Comparison of ENCODE assay signal across 8 cellular contexts in genomic region chr1:159780583-159781582, GRCh38. TPM values are rescaled to one million over a fixed set of nuclear protein-coding genes. Genes with fewer than 3 reads are reported as not detected.
DNase-seq lines count a peak whose midpoint lies in the region; ATAC-seq and TF ChIP-seq lines count a peak whose summit lies in the region.

DUSP23 (plus strand) TSS chr1:159780962; CDS start chr1:159781101, 139 bp downstream.

- peak in 1 of 2 donors; percentile 41 for TF ChIP-seq POLR2A in vagina (IDR thresholded peaks at IDR 0.05)

- H3K27me3 ChIP-seq in ascending aorta = no peaks in the 10 kb centered on the region
- no peaks in the 10 kb centered on the region for H3K27me3 ChIP-seq in right atrium auricular region
- H3K27me3 ChIP-seq in vagina = no peaks in the 10 kb centered on the region

- TF ChIP-seq CTCF in GM13976 (IDR thresholded peaks at IDR 0.05; ENCODE audit: borderline replicate concordance, control extremely low read depth, extremely low read depth, insufficient read depth, missing control alignments) (peak; percentile 90), ascending aorta (IDR thresholded peaks at IDR 0.05) (peak; percentile 92 to 95 (median 93)), right atrium auricular region (IDR thresholded peaks at IDR 0.05) (peak; percentile 87 to 94), vagina (IDR thresholded peaks at IDR 0.05) (peak; percentile 87 to 94 (median 94))

- H3K27ac Mint-ChIP-seq in T-helper 2 cell treated with Interferon-gamma antibody and Interleukin-4, amounts not matched to agents 5 μg/mL and 100 μg/mL, for 36 hours = peak within 1 kb of the TSS; percentile 33

- H3K4me1 Mint-ChIP-seq in T-helper 2 cell treated with Interferon-gamma antibody and Interleukin-4, amounts not matched to agents 5 μg/mL and 100 μg/mL, for 36 hours (ENCODE audit: low read depth) = peaks cover 14% of the 10 kb centered on the region

- H3K27ac ChIP-seq in ascending aorta (peak within 1 kb of the TSS; percentile 73 to 79), right atrium auricular region (peak within 1 kb of the TSS; percentile 75 to 86), vagina (peak within 1 kb of the TSS; percentile 66)

- no peaks in the 10 kb centered on the region for H3K9me3 Mint-ChIP-seq in T-helper 2 cell treated with Interferon-gamma antibody and Interleukin-4, amounts not matched to agents 5 μg/mL and 100 μg/mL, for 36 hours

- intact Hi-C loops in ascending aorta (cut with DNase I) (loop anchor here (1.0 to 10.0 kb wide), 8 partner anchors 74 to 504 kb away; partner anchors contain the start of genes CFAP45, IGSF9, PEX19 and TAGLN2), vagina (cut with DNase I) (no loop called here)

- H3K4me3 ChIP-seq in ascending aorta (peak within 1 kb of the TSS; percentile 73 to 94), right atrium auricular region (peak within 1 kb of the TSS; percentile 75 to 98), vagina (peak within 1 kb of the TSS; percentile 79 to 91)

- H3K4me3 Mint-ChIP-seq in T-helper 2 cell treated with Interferon-gamma antibody and Interleukin-4, amounts not matched to agents 5 μg/mL and 100 μg/mL, for 36 hours = peak within 1 kb of the TSS; percentile 80

- H3K27me3 Mint-ChIP-seq in T-helper 2 cell treated with Interferon-gamma antibody and Interleukin-4, amounts not matched to agents 5 μg/mL and 100 μg/mL, for 36 hours (ENCODE audit: low read depth) = peaks cover 9% of the 10 kb centered on the region

- in situ Hi-C loops in GM13976 (cut with MboI; ENCODE audit: low sequenced_read_pairs, unreplicated experiment) = loop anchor here (25.0 kb wide), 2 partner anchors 231 to 644 kb away; no protein-coding TSS in a partner anchor

- H3K36me3 Mint-ChIP-seq in T-helper 2 cell treated with Interferon-gamma antibody and Interleukin-4, amounts not matched to agents 5 μg/mL and 100 μg/mL, for 36 hours (ENCODE audit: low read depth) = no peaks in the 10 kb centered on the region

- DNase-seq in GM13976 (ENCODE audit: low spot score) (peak; percentile 98), NCI-H1694 (lab: John Stamatoyannopoulos, UW) (peak; percentile 97), ascending aorta (ENCODE audit: low spot score in 2 of 2) (peak; percentile 90 to 99), right atrium auricular region (ENCODE audit: low spot score) (peak; percentile 98), pulmonary artery endothelial cell (ENCODE audit: low read depth, low spot score) (peak; percentile 95), vagina (ENCODE audit: extremely low spot score in 2 of 2) (peak; percentile 98 to 99)
- DNase-seq in T-helper 2 cell treated with Interferon-gamma antibody and Interleukin-4, amounts not matched to agents 5 μg/mL and 100 μg/mL, for 36 hours (ENCODE audit: low spot score) = peak; percentile 95

- no peaks in the 10 kb centered on the region for H3K36me3 ChIP-seq in ascending aorta
- no peaks in the 10 kb centered on the region for H3K36me3 ChIP-seq in right atrium auricular region
- no peaks in the 10 kb centered on the region for H3K36me3 ChIP-seq in vagina

- H3K9me3 ChIP-seq in ascending aorta (no peaks in the 10 kb centered on the region), right atrium auricular region (no peaks in the 10 kb centered on the region), vagina (no peaks in the 10 kb centered on the region)

- peaks cover 3 to 14% of the 10 kb centered on the region in 2 donors for H3K4me1 ChIP-seq in ascending aorta
- peaks cover 0 to 21% of the 10 kb centered on the region in 2 donors for H3K4me1 ChIP-seq in right atrium auricular region
- peaks cover 9% of the 10 kb centered on the region for H3K4me1 ChIP-seq in vagina

- ATAC-seq in HG02852 (IDR thresholded peaks at IDR 0.05; ENCODE audit: unreplicated experiment) = peak; percentile 98

RNA-seq across cellular contexts. Expression of gene DUSP23, which starts in this region (rescaled TPM):
- total RNA-seq in ascending aorta (549 TPM), right atrium auricular region (10 to 100 TPM; 42.9 to 58.8 TPM), pulmonary artery endothelial cell (59.7 and 181 TPM in 2 replicates), vagina (106 TPM)

Comparison
In these comparisons a context has a peak if more than half of its experiments do, and no peak if none do; other contexts are left out.
1. Peak in every context shown above with its lines: DNase-seq, ATAC-seq, H3K4me3 ChIP-seq and H3K27ac ChIP-seq.